Comparison of ENCODE assay signal across 8 cellular contexts in the genomic region with DNA sequence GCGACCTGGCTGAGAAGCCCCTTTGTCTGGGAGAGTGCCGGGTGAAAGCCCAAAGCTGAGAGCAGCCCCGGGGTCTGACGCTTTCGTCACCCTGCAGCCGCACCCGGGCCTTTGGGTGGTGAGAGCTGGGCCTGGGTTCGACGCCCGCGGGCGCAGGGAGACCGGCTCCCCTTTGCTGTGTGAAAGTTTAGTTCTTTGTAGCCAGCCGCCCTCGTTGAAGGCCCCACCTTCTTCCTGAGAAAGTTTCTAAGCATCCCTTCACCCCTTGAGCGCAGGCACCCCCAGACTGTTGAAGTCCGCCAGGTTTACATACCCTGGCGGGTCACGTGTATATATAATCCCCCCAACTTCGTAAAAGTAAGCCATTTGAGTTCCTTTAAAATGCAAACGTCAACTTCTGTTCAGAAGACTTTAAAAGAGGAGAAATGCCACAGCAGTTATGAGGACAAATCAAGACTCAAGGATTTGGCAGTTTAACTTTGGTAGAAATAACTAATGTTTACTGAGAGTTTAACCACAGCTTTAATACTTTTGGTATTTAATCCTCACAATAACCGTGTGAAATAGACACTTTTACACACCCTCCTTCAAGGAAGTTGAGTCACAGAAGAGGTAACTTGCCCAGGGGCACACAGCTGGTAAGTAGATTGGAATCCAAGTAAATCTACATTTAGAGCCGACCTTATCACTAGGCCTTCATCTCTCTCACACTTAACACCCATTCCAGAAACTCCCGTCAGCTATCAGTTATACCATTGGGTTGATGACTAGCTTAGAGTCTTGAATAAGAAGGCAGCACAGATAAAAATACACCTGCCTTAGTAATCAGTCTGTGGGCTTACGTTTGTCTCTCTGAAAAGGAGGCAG. TPM values are rescaled to one million over a fixed set of nuclear protein-coding genes. Genes with fewer than 3 reads are reported as not detected.
DNase-seq lines count a peak whose midpoint lies in the region; ATAC-seq and TF ChIP-seq lines count a peak whose summit lies in the region.

No MANE protein-coding gene starts in this region.

- TF ChIP-seq POLR2A in uterus (IDR thresholded peaks at IDR 0.05), result no peak

- H3K79me1 ChIP-seq in mesenchymal stem cell (replicated peaks; ENCODE audit: low read length, poor library complexity, severe bottlenecking), result peaks cover 8% of the 10 kb centered on the region

- peak overlapping the region; percentile 90 for H4K8ac ChIP-seq in mesenchymal stem cell (ENCODE audit: low read length)

- 21% methylated on average over 12 of the region's 25 CpGs for WGBS in mammary epithelial cell (ENCODE audit: low coverage, missing lambda C conversion rate)
- WGBS in mesenchymal stem cell, result 19% methylated on average over 22 of the region's 25 CpGs

- ATAC-seq in DND-41 (ENCODE audit: insufficient read depth, low read depth) (peak; percentile 27), GM18870 (IDR thresholded peaks at IDR 0.05; ENCODE audit: unreplicated experiment) (no peak)

- intact Hi-C loops in mammary epithelial cell (cut with micrococcal nuclease), result loop anchor here (5.0 to 10.0 kb wide), 3 partner anchors 68 to 420 kb away; a partner anchor contains a TSS
- intact Hi-C loops in uterus (cut with DNase I; ENCODE audit: low total_unique reads), result no loop called here

- no peak overlapping the region for H2AK5ac ChIP-seq in mesenchymal stem cell (ENCODE audit: low read length, severe bottlenecking)

- H3K27ac ChIP-seq in DND-41 (ENCODE audit: low read length) (peak overlapping the region; percentile 86), KMS-11 (peak overlapping the region; percentile 43), mammary epithelial cell (ENCODE audit: insufficient read depth, low read depth, low read length) (peak overlapping the region; percentile 74), mesenchymal stem cell (ENCODE audit: low read length, poor library complexity, severe bottlenecking) (peak overlapping the region; percentile 18), uterus (peak overlapping the region; percentile 86 to 89)

- H3K9ac ChIP-seq in DND-41 (ENCODE audit: low read depth, low read length), result peak overlapping the region; percentile 97
- H3K9ac ChIP-seq in KMS-11, result peak overlapping the region; percentile 84; the same call in 1 of the 2 replicates
- H3K9ac ChIP-seq in mammary epithelial cell (ENCODE audit: insufficient read depth, low read length), result peak overlapping the region; percentile 77
- H3K9ac ChIP-seq in mesenchymal stem cell (ENCODE audit: low read length), result peak overlapping the region; percentile 93

- dilution Hi-C loops in mammary epithelial cell (cut with HindIII; ENCODE audit: low sequenced_read_pairs), result no loop called here

- CTCF ChIA-PET in mammary epithelial cell (lab: Charles Lee; ENCODE audit: low non-redundant PET), result no interaction called here

- TF ChIP-seq CTCF in DND-41 (IDR thresholded peaks at IDR 0.05; ENCODE audit: borderline replicate concordance, extremely low read depth, low read length, poor library complexity, severe bottlenecking) (no peak), KMS-11 (conservative IDR thresholded peaks at IDR 0.05; ENCODE audit: low read depth, low read length) (no peak), mammary epithelial cell (conservative IDR thresholded peaks at IDR 0.05 in 1 of 2, IDR thresholded peaks at IDR 0.05 in 1 of 2; ENCODE audit: extremely low read depth in 1 of 2, insufficient read depth in 1 of 2, low read depth in 1 of 2, low read length in 2 of 2) (no peak), uterus (IDR thresholded peaks at IDR 0.05) (no peak)

- H3K23ac ChIP-seq in mesenchymal stem cell (ENCODE audit: low read length in 2 of 2), result no peak overlapping the region

- peak overlapping the region; percentile 97 to 98 for H3K18ac ChIP-seq in mesenchymal stem cell (ENCODE audit: low read depth in 1 of 2, low read length in 2 of 2)

- no peaks in the 10 kb centered on the region for H3K27me3 ChIP-seq in DND-41 (ENCODE audit: insufficient read depth, low read length, poor library complexity)
- H3K27me3 ChIP-seq in KMS-11 (ENCODE audit: insufficient read depth, low read depth), result no peaks in the 10 kb centered on the region
- H3K27me3 ChIP-seq in mammary epithelial cell (ENCODE audit: insufficient read depth, low read length), result no peaks in the 10 kb centered on the region
- H3K27me3 ChIP-seq in mesenchymal stem cell (ENCODE audit: control insufficient read depth in 1 of 2, insufficient read depth in 1 of 2, low read length in 2 of 2), result no peaks in the 10 kb centered on the region
- no peaks in the 10 kb centered on the region for H3K27me3 ChIP-seq in uterus

- H4K20me1 ChIP-seq in DND-41 (ENCODE audit: insufficient read depth, low read length) (peaks cover 6% of the 10 kb centered on the region; the same call in 1 of the 2 replicates), KMS-11 (ENCODE audit: insufficient read depth) (no peaks in the 10 kb centered on the region), mammary epithelial cell (ENCODE audit: insufficient read depth, low read length) (no peaks in the 10 kb centered on the region)

- H2AFZ ChIP-seq in DND-41 (ENCODE audit: low read depth, low read length) (peak overlapping the region; percentile 95), KMS-11 (ENCODE audit: low read depth) (peak overlapping the region; percentile 94), mammary epithelial cell (ENCODE audit: low read depth, low read length) (peak overlapping the region; percentile 77), mesenchymal stem cell (ENCODE audit: low read depth, low read length) (peak overlapping the region; percentile 43)

- peak overlapping the region in 1 of 2 experiments; percentile 89 for H3K14ac ChIP-seq in mesenchymal stem cell (ENCODE audit: low read length in 2 of 2)

- TSS peak; percentile 74 for BruUV-seq in mammary epithelial cell (replicated peaks; lab: Mats Ljungman, UMichigan)

- H2BK120ac ChIP-seq in mesenchymal stem cell (ENCODE audit: low read depth, low read length), result peak overlapping the region; percentile 88

- H3K4me2 ChIP-seq in DND-41 (ENCODE audit: insufficient read depth, low read length) (peak overlapping the region; percentile 84), KMS-11 (peak overlapping the region; percentile 77), mammary epithelial cell (ENCODE audit: insufficient read depth, low read depth, low read length) (peak overlapping the region; percentile 90), mesenchymal stem cell (ENCODE audit: low read length, poor library complexity, severe bottlenecking) (peak overlapping the region; percentile 69)

- H3K4me1 ChIP-seq in DND-41 (ENCODE audit: insufficient read depth, low read length), result peaks cover 45% of the 10 kb centered on the region
- H3K4me1 ChIP-seq in KMS-11 (ENCODE audit: low read depth, poor library complexity, severe bottlenecking), result peaks cover 9% of the 10 kb centered on the region
- peaks cover 33% of the 10 kb centered on the region for H3K4me1 ChIP-seq in mammary epithelial cell (ENCODE audit: insufficient read depth, low read length)
- H3K4me1 ChIP-seq in mesenchymal stem cell (ENCODE audit: control insufficient read depth, insufficient read depth, low read depth, low read length), result no peaks in the 10 kb centered on the region
- H3K4me1 ChIP-seq in uterus, result no peaks in the 10 kb centered on the region

- DNase-seq in DND-41 (no peak), mammary epithelial cell (peak; percentile 92), mesenchymal stem cell (peak; percentile 31), uterus (no peak)
- DNase-seq in stimulated activated CD4-positive, alpha-beta T cell treated with anti-CD3 and anti-CD28 coated beads, Interleukin-2, amount 100 ng/mL, for 48 hours, result no peak
- no peak for DNase-seq in stimulated activated CD4-positive, alpha-beta T cell treated with anti-CD3 and anti-CD28 coated beads, Interleukin-12 subunit alpha, Interleukin-12 subunit beta, amount 100 ng/mL, for 4 hours

- H3K9me3 ChIP-seq in DND-41 (ENCODE audit: insufficient read depth, low read length, severe bottlenecking) (no peaks in the 10 kb centered on the region), mammary epithelial cell (replicated peaks; ENCODE audit: insufficient read depth, low read length) (no peaks in the 10 kb centered on the region), mesenchymal stem cell (ENCODE audit: control insufficient read depth, low read length) (no peaks in the 10 kb centered on the region), uterus (no peaks in the 10 kb centered on the region)

- peak overlapping the region; percentile 22 for H2BK5ac ChIP-seq in mesenchymal stem cell (ENCODE audit: low read depth, low read length, poor library complexity, severe bottlenecking)

- H3K79me2 ChIP-seq in DND-41 (ENCODE audit: insufficient read depth, low read length) (peaks cover 46% of the 10 kb centered on the region), KMS-11 (ENCODE audit: insufficient read depth, low read depth) (no peaks in the 10 kb centered on the region), mammary epithelial cell (ENCODE audit: insufficient read depth, low read length) (peaks cover 42% of the 10 kb centered on the region)

- H2BK12ac ChIP-seq in mesenchymal stem cell (ENCODE audit: low read length in 2 of 2), result peak overlapping the region in 1 of 2 experiments; percentile 77

- peak overlapping the region; percentile 45 to 65; a peak in 3 of 4 replicates for H3K4me3 ChIP-seq in DND-41 (ENCODE audit: low read depth in 1 of 2, low read length in 2 of 2)
- H3K4me3 ChIP-seq in KMS-11 (IDR thresholded peaks at IDR 0.05; ENCODE audit: insufficient read depth, low read depth, low read length), result peak overlapping the region; percentile 51
- H3K4me3 ChIP-seq in mammary epithelial cell (replicated peaks in 1 of 3; ENCODE audit: insufficient read depth in 1 of 3, low read depth in 2 of 3, low read length in 3 of 3), result peak overlapping the region; percentile 73 to 85 (median 73)
- peak overlapping the region; percentile 85 to 89 for H3K4me3 ChIP-seq in mesenchymal stem cell (ENCODE audit: insufficient read depth in 1 of 2, low read depth in 1 of 2, low read length in 2 of 2)
- peak overlapping the region; percentile 54 to 61 for H3K4me3 ChIP-seq in uterus

- in situ Hi-C loops in mammary epithelial cell (cut with MboI; ENCODE audit: low sequenced_read_pairs in 2 of 2), result no loop called here

- H2BK15ac ChIP-seq in mesenchymal stem cell (ENCODE audit: low read depth, poor library complexity, severe bottlenecking), result peak overlapping the region; percentile 96

- peak overlapping the region; percentile 96 for H4K91ac ChIP-seq in mesenchymal stem cell (ENCODE audit: low read length)

- no peaks in the 10 kb centered on the region for H3K36me3 ChIP-seq in DND-41 (ENCODE audit: insufficient read depth, low read length)
- no peaks in the 10 kb centered on the region for H3K36me3 ChIP-seq in KMS-11 (ENCODE audit: insufficient read depth)
- no peaks in the 10 kb centered on the region for H3K36me3 ChIP-seq in mammary epithelial cell (ENCODE audit: insufficient read depth, low read length)
- no peaks in the 10 kb centered on the region for H3K36me3 ChIP-seq in mesenchymal stem cell (ENCODE audit: control insufficient read depth in 1 of 2, insufficient read depth in 2 of 2, low read depth in 1 of 2, low read length in 2 of 2)
- H3K36me3 ChIP-seq in uterus, result no peaks in the 10 kb centered on the region

- H3K4ac ChIP-seq in mesenchymal stem cell (ENCODE audit: low read depth in 1 of 2, low read length in 2 of 2), result peak overlapping the region; percentile 85 to 99

RNA-seq across cellular contexts. Expression of a gene that starts 1.1 kb away (rescaled TPM):
- total RNA-seq in mammary epithelial cell (100 to 1,000 TPM in 1 of 2 donors, 10 to 100 TPM in 1; 14.8 to 103 TPM), uterus (10 to 100 TPM; 20.0 to 83.0 (median 30.3) TPM)
- 57.0 TPM for polyA plus RNA-seq in mammary epithelial cell
- polyA minus RNA-seq in mammary epithelial cell, result 51.4 TPM
- 17.4 TPM for polyA plus RNA-seq in mesenchymal stem cell (2013, experiment 1 of 2)
- polyA plus RNA-seq in mesenchymal stem cell (2013, experiment 2 of 2), result 19.2 TPM

Comparison
In these comparisons a context has a peak if more than half of its experiments do, and no peak if none do; other contexts are left out.
1. DNase-seq: peak in mammary epithelial cell (single experiment) and mesenchymal stem cell (single experiment); none in DND-41 (single experiment), uterus (0 of 2), stimulated activated CD4-positive, alpha-beta T cell treated with anti-CD3 and anti-CD28 coated beads, Interleukin-2, amount 100 ng/mL, for 48 hours (0 of 2) and stimulated activated CD4-positive, alpha-beta T cell treated with anti-CD3 and anti-CD28 coated beads, Interleukin-12 subunit alpha, Interleukin-12 subunit beta, amount 100 ng/mL, for 4 hours (single experiment).
2. H2AFZ ChIP-seq: peak in every context shown above with its lines; median percentile 95 in DND-41; 94 in KMS-11; 77 in mammary epithelial cell; 43 in mesenchymal stem cell.
3. H3K27ac ChIP-seq: peak in every context shown above with its lines; median percentile 88 in uterus; 86 in DND-41; 74 in mammary epithelial cell; 43 in KMS-11; 18 in mesenchymal stem cell.
4. Peak in every context shown above with its lines, with median percentiles within 50 percentile points of each other: H3K4me2 ChIP-seq, H3K4me3 ChIP-seq and H3K9ac ChIP-seq.